ENCODE assay signal across 8 cellular contexts in genomic region chr16:67660564-67661028, GRCh38. TPM values are rescaled to one million over a fixed set of nuclear protein-coding genes. Genes with fewer than 3 reads are reported as not detected.
A peak's percentile ranks its signal among the peaks of the same experiment; 100 is the strongest.
DNase-seq lines count a peak whose midpoint lies in the region; ATAC-seq and TF ChIP-seq lines count a peak whose summit lies in the region.

Gene PARD6A (plus strand): TSS chr16:67660960. CDS start chr16:67661039, 79 bp downstream.

- WGBS in suprapubic skin = 0% methylated on average over 7 of the region's 48 CpGs

- peak within 1 kb of the TSS; percentile 76 for H3K4me3 ChIP-seq in suprapubic skin

- H3K27me3 ChIP-seq in suprapubic skin = no peaks in the 10 kb centered on the region

- no peaks in the 10 kb centered on the region for H3K9me3 ChIP-seq in suprapubic skin

- ATAC-seq in HG02588 (IDR thresholded peaks at IDR 0.05; ENCODE audit: unreplicated experiment) = peak; percentile 72
- ATAC-seq in SK-N-SH treated with all-trans-retinoic acid at 6 μM for 48 hours = peak; percentile 82

- peak within 1 kb of the TSS; percentile 90 for H3K27ac ChIP-seq in suprapubic skin

- peaks cover 31% of the 10 kb centered on the region for H3K36me3 ChIP-seq in suprapubic skin

- TF ChIP-seq POLR2A in suprapubic skin (IDR thresholded peaks at IDR 0.05) = no peak

- DNase-seq in GF-D8 (lab: John Stamatoyannopoulos, UW) = peak; percentile 80
- DNase-seq in NCI-H1048 (lab: John Stamatoyannopoulos, UW) = peak; percentile 89
- peak; percentile 95 for DNase-seq in activated naive CD4-positive, alpha-beta T cell treated with anti-CD3 and anti-CD28 coated beads, Interleukin-2, amount 50 U/mL, for 16 hours
- DNase-seq in germinal center (ENCODE audit: low spot score) = peak; percentile 99
- DNase-seq in nucleus accumbens (lab: John Stamatoyannopoulos, UW) = peak; percentile 64 to 98 (median 92)
- DNase-seq in suprapubic skin (ENCODE audit: low spot score in 2 of 2) = peak; percentile 97

- no peak for TF ChIP-seq CTCF in suprapubic skin (IDR thresholded peaks at IDR 0.05)

- no peak for TF ChIP-seq EP300 in suprapubic skin (IDR thresholded peaks at IDR 0.05)

- peaks cover 29% of the 10 kb centered on the region for H3K4me1 ChIP-seq in suprapubic skin

TF ChIP-seq in SK-N-SH treated with all-trans-retinoic acid at 6 μM for 48 hours, 23 proteins besides CTCF, POLR2A, EP300 and RAD21:
- TF ChIP-seq TSHZ2 (CRISPR knock-in tag; IDR thresholded peaks at IDR 0.05) (no peak), ZNF565 (CRISPR knock-in tag; conservative IDR thresholded peaks at IDR 0.05; ENCODE audit: low read depth) (no peak), CSRNP3 (CRISPR knock-in tag; IDR thresholded peaks at IDR 0.05) (no peak), PPARA (CRISPR knock-in tag; IDR thresholded peaks at IDR 0.05; ENCODE audit: borderline replicate concordance) (no peak), BACH2 (CRISPR knock-in tag; IDR thresholded peaks at IDR 0.05; ENCODE audit: borderline replicate concordance) (no peak), ARNTL (CRISPR knock-in tag; IDR thresholded peaks at IDR 0.05; ENCODE audit: borderline replicate concordance, low read depth) (no peak), ESRRG (CRISPR knock-in tag; IDR thresholded peaks at IDR 0.05) (no peak)
- TF ChIP-seq, protein P1, sequence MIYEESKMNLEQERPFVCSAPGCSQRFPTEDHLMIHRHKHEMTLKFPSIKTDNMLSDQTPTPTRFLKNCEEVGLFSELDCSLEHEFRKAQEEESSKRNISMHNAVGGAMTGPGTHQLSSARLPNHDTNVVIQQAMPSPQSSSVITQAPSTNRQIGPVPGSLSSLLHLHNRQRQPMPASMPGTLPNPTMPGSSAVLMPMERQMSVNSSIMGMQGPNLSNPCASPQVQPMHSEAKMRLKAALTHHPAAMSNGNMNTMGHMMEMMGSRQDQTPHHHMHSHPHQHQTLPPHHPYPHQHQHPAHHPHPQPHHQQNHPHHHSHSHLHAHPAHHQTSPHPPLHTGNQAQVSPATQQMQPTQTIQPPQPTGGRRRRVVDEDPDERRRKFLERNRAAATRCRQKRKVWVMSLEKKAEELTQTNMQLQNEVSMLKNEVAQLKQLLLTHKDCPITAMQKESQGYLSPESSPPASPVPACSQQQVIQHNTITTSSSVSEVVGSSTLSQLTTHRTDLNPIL (CRISPR knock-in tag; IDR thresholded peaks at IDR 0.05; ENCODE audit: low read depth) = no peak

RNA-seq across cellular contexts. Expression of gene PARD6A, which starts in this region (rescaled TPM):
- total RNA-seq in suprapubic skin = 1 to 10 TPM; 2.3 to 4.3 (median 3.4) TPM

Comparison
In these comparisons a context has a peak if more than half of its experiments do, and no peak if none do; other contexts are left out.
1. Peak in every context shown above with its lines: DNase-seq, ATAC-seq, H3K4me3 ChIP-seq and H3K27ac ChIP-seq.